ENCODE assay signal across 1 cellular context in the genomic region with DNA sequence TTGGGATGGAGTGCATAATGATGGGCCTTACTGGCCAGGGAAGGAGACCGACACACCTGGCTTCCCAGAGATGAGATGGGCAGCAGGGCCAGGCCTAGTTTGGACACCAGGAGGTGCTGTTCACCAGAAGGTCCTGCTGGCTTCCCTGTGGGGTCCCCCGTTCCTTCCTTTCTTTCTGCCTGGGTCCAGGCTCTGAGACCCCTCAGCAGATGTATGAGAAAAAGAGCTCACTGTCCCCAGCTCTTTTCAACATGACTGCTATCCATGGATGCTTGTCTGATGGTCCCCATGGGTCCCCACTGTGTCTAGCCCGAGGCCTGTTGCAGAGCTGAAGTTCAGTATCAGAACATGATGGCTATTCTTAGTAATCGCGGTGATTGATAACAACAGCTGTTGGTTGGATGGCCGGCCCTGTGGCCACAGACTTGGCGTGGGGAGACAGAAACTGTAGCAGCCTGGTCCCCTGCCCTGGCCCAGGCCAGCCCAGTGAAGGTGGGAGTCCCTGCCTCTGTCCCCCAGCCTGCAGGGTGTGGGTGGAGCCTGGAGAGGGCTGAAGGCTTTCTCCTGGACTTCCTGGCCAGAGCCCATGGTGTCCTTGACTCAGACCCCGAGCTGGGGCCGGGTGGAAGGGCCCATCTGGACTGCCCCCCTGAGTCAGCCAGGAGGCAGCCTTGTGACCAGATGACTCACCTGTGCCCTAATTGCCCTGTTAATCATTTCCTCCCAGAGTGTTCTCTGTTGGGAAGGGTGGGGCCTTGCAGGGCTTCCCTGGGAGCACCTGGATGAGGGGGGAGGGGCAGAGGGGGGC.
TF ChIP-seq lines count a peak whose summit lies in the region.

No MANE protein-coding gene starts in this region.

TF ChIP-seq in K562, 482 proteins besides CTCF, POLR2A, EP300 and RAD21 (continued from another document and continues in another):
- TF ChIP-seq CREM (IDR thresholded peaks at IDR 0.05; ENCODE audit: low read depth) (peak; percentile 2; the same call in 1 of the 2 replicates), ZNF444 (CRISPR knock-in tag; IDR thresholded peaks at IDR 0.05) (no peak), ADNP (tag; IDR thresholded peaks at IDR 0.05) (no peak), ZNF134 (CRISPR knock-in tag; conservative IDR thresholded peaks at IDR 0.05) (no peak), TOE1 (IDR thresholded peaks at IDR 0.05; ENCODE audit: borderline replicate concordance) (peak; percentile 70; the same call in 1 of the 2 replicates), TOE1 (CRISPR knock-in tag; IDR thresholded peaks at IDR 0.05; ENCODE audit: borderline replicate concordance, low read depth) (no peak), L3MBTL2 (IDR thresholded peaks at IDR 0.05) (no peak; the same call in 1 of the 2 replicates), IRF2 (CRISPR knock-in tag; IDR thresholded peaks at IDR 0.05) (no peak), HNRNPL (IDR thresholded peaks at IDR 0.05; ENCODE audit: low read depth, low read length) (no peak), HLTF (IDR thresholded peaks at IDR 0.05) (no peak), PYGO2 (tag; IDR thresholded peaks at IDR 0.05) (no peak), IFI16 (CRISPR knock-in tag; IDR thresholded peaks at IDR 0.05) (no peak), MYC (IDR thresholded peaks at IDR 0.05; ENCODE audit: low read depth, low read length) (no peak), MYC (CRISPR knock-in tag; IDR thresholded peaks at IDR 0.05; ENCODE audit: borderline replicate concordance, low read depth) (no peak), THRAP3 (IDR thresholded peaks at IDR 0.05; ENCODE audit: borderline replicate concordance) (no peak), SMARCE1 (IDR thresholded peaks at IDR 0.05) (peak; percentile 76), ZBTB17 (CRISPR knock-in tag; IDR thresholded peaks at IDR 0.05) (no peak), RCOR1 (IDR thresholded peaks at IDR 0.05; ENCODE audit: borderline replicate concordance in 1 of 2, low read depth in 2 of 2, low read length in 2 of 2) (0 out of 4 replicates have a peak, but pooled peaks of 1 of the 2 experiments have one; percentile 19), ARID1B (IDR thresholded peaks at IDR 0.05) (peak; percentile 76), ZNF41 (CRISPR knock-in tag; conservative IDR thresholded peaks at IDR 0.05) (no peak), KAT8 (IDR thresholded peaks at IDR 0.05; ENCODE audit: low read depth) (no peak), MCM2 (IDR thresholded peaks at IDR 0.05; ENCODE audit: low read depth) (no peak), FOXK1 (CRISPR knock-in tag; IDR thresholded peaks at IDR 0.05; ENCODE audit: borderline replicate concordance) (no peak), ZKSCAN3 (CRISPR knock-in tag; IDR thresholded peaks at IDR 0.05) (no peak), ZNF347 (CRISPR knock-in tag; IDR thresholded peaks at IDR 0.05; ENCODE audit: low read depth) (no peak), NFIX (CRISPR knock-in tag; IDR thresholded peaks at IDR 0.05; ENCODE audit: low read depth) (no peak), ZEB2 (IDR thresholded peaks at IDR 0.05) (peak; percentile 84), CBX5 (IDR thresholded peaks at IDR 0.05; ENCODE audit: borderline replicate concordance, low read depth) (no peak), SLC30A9 (CRISPR knock-in tag; IDR thresholded peaks at IDR 0.05) (no peak), NRF1 (conservative IDR thresholded peaks at IDR 0.05 in 1 of 2, IDR thresholded peaks at IDR 0.05 in 1 of 2) (0 out of 4 replicates have a peak, but pooled peaks of 1 of the 2 experiments have one; percentile 9), ZZZ3 (IDR thresholded peaks at IDR 0.05) (no peak), TEAD4 (IDR thresholded peaks at IDR 0.05; ENCODE audit: low read length) (peak; percentile 51), TEAD4 (CRISPR knock-in tag; IDR thresholded peaks at IDR 0.05; ENCODE audit: borderline replicate concordance) (no peak), HNRNPLL (IDR thresholded peaks at IDR 0.05; ENCODE audit: low read depth, low read length, poor library complexity, severe bottlenecking) (no peak), MCM3 (IDR thresholded peaks at IDR 0.05) (no peak), CBX8 (IDR thresholded peaks at IDR 0.05; ENCODE audit: borderline replicate concordance, extremely low read depth, low read depth, low read length, poor library complexity, severe bottlenecking) (no peak), ZFX (CRISPR knock-in tag; IDR thresholded peaks at IDR 0.05) (peak; percentile 33), EGR1 (conservative IDR thresholded peaks at IDR 0.05) (peak; percentile 72), KAT7 (CRISPR knock-in tag; IDR thresholded peaks at IDR 0.05; ENCODE audit: borderline replicate concordance) (no peak), NCOA2 (IDR thresholded peaks at IDR 0.05; ENCODE audit: partially characterized antibody in 2 of 2) (no peak), TGIF2 (CRISPR knock-in tag; IDR thresholded peaks at IDR 0.05) (no peak), CXXC5 (CRISPR knock-in tag; IDR thresholded peaks at IDR 0.05) (peak; percentile 30; the same call in 1 of the 2 replicates)
- TF ChIP-seq, protein P1, sequence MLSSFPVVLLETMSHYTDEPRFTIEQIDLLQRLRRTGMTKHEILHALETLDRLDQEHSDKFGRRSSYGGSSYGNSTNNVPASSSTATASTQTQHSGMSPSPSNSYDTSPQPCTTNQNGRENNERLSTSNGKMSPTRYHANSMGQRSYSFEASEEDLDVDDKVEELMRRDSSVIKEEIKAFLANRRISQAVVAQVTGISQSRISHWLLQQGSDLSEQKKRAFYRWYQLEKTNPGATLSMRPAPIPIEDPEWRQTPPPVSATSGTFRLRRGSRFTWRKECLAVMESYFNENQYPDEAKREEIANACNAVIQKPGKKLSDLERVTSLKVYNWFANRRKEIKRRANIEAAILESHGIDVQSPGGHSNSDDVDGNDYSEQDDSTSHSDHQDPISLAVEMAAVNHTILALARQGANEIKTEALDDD (IDR thresholded peaks at IDR 0.05), result no peak
- TF ChIP-seq, protein P2, sequence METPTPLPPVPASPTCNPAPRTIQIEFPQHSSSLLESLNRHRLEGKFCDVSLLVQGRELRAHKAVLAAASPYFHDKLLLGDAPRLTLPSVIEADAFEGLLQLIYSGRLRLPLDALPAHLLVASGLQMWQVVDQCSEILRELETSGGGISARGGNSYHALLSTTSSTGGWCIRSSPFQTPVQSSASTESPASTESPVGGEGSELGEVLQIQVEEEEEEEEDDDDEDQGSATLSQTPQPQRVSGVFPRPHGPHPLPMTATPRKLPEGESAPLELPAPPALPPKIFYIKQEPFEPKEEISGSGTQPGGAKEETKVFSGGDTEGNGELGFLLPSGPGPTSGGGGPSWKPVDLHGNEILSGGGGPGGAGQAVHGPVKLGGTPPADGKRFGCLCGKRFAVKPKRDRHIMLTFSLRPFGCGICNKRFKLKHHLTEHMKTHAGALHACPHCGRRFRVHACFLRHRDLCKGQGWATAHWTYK (CRISPR knock-in tag; IDR thresholded peaks at IDR 0.05), result no peak
- TF ChIP-seq, protein P3, sequence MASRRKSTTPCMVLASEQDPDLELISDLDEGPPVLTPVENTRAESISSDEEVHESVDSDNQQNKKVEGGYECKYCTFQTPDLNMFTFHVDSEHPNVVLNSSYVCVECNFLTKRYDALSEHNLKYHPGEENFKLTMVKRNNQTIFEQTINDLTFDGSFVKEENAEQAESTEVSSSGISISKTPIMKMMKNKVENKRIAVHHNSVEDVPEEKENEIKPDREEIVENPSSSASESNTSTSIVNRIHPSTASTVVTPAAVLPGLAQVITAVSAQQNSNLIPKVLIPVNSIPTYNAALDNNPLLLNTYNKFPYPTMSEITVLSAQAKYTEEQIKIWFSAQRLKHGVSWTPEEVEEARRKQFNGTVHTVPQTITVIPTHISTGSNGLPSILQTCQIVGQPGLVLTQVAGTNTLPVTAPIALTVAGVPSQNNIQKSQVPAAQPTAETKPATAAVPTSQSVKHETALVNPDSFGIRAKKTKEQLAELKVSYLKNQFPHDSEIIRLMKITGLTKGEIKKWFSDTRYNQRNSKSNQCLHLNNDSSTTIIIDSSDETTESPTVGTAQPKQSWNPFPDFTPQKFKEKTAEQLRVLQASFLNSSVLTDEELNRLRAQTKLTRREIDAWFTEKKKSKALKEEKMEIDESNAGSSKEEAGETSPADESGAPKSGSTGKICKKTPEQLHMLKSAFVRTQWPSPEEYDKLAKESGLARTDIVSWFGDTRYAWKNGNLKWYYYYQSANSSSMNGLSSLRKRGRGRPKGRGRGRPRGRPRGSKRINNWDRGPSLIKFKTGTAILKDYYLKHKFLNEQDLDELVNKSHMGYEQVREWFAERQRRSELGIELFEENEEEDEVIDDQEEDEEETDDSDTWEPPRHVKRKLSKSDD (conservative IDR thresholded peaks at IDR 0.05; ENCODE audit: low read length), result no peak
- TF ChIP-seq, protein P4, sequence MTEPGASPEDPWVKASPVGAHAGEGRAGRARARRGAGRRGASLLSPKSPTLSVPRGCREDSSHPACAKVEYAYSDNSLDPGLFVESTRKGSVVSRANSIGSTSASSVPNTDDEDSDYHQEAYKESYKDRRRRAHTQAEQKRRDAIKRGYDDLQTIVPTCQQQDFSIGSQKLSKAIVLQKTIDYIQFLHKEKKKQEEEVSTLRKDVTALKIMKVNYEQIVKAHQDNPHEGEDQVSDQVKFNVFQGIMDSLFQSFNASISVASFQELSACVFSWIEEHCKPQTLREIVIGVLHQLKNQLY (CRISPR knock-in tag; conservative IDR thresholded peaks at IDR 0.05), result no peak
- TF ChIP-seq, protein P5, sequence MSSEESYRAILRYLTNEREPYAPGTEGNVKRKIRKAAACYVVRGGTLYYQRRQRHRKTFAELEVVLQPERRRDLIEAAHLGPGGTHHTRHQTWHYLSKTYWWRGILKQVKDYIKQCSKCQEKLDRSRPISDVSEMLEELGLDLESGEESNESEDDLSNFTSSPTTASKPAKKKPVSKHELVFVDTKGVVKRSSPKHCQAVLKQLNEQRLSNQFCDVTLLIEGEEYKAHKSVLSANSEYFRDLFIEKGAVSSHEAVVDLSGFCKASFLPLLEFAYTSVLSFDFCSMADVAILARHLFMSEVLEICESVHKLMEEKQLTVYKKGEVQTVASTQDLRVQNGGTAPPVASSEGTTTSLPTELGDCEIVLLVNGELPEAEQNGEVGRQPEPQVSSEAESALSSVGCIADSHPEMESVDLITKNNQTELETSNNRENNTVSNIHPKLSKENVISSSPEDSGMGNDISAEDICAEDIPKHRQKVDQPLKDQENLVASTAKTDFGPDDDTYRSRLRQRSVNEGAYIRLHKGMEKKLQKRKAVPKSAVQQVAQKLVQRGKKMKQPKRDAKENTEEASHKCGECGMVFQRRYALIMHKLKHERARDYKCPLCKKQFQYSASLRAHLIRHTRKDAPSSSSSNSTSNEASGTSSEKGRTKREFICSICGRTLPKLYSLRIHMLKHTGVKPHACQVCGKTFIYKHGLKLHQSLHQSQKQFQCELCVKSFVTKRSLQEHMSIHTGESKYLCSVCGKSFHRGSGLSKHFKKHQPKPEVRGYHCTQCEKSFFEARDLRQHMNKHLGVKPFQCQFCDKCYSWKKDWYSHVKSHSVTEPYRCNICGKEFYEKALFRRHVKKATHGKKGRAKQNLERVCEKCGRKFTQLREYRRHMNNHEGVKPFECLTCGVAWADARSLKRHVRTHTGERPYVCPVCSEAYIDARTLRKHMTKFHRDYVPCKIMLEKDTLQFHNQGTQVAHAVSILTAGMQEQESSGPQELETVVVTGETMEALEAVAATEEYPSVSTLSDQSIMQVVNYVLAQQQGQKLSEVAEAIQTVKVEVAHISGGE (CRISPR knock-in tag; IDR thresholded peaks at IDR 0.05), result no peak
- TF ChIP-seq, protein P6, sequence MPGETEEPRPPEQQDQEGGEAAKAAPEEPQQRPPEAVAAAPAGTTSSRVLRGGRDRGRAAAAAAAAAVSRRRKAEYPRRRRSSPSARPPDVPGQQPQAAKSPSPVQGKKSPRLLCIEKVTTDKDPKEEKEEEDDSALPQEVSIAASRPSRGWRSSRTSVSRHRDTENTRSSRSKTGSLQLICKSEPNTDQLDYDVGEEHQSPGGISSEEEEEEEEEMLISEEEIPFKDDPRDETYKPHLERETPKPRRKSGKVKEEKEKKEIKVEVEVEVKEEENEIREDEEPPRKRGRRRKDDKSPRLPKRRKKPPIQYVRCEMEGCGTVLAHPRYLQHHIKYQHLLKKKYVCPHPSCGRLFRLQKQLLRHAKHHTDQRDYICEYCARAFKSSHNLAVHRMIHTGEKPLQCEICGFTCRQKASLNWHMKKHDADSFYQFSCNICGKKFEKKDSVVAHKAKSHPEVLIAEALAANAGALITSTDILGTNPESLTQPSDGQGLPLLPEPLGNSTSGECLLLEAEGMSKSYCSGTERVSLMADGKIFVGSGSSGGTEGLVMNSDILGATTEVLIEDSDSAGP (CRISPR knock-in tag; IDR thresholded peaks at IDR 0.05), result no peak
- TF ChIP-seq, protein P7, sequence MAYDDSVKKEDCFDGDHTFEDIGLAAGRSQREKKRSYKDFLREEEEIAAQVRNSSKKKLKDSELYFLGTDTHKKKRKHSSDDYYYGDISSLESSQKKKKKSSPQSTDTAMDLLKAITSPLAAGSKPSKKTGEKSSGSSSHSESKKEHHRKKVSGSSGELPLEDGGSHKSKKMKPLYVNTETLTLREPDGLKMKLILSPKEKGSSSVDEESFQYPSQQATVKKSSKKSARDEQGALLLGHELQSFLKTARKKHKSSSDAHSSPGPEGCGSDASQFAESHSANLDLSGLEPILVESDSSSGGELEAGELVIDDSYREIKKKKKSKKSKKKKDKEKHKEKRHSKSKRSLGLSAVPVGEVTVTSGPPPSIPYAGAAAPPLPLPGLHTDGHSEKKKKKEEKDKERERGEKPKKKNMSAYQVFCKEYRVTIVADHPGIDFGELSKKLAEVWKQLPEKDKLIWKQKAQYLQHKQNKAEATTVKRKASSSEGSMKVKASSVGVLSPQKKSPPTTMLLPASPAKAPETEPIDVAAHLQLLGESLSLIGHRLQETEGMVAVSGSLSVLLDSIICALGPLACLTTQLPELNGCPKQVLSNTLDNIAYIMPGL (CRISPR knock-in tag; IDR thresholded peaks at IDR 0.05), result no peak
- TF ChIP-seq, protein P8, sequence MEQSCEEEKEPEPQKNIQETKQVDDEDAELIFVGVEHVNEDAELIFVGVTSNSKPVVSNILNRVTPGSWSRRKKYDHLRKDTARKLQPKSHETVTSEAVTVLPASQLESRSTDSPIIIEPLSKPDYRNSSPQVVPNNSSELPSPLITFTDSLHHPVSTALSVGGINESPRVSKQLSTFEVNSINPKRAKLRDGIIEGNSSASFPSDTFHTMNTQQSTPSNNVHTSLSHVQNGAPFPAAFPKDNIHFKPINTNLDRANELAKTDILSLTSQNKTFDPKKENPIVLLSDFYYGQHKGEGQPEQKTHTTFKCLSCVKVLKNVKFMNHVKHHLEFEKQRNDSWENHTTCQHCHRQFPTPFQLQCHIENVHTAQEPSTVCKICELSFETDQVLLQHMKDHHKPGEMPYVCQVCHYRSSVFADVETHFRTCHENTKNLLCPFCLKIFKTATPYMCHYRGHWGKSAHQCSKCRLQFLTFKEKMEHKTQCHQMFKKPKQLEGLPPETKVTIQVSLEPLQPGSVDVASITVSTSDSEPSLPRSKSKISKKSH (CRISPR knock-in tag; IDR thresholded peaks at IDR 0.05), result no peak
